In genomic region chr11:33804471-33804870, GRCh38 we compare ENCODE assay signal across 26 cellular contexts.
"Had no signal": no experiment of that assay in that cellular context is flagged by ENCODE, and none has a peak within 500 bp of the region (broad histone marks: within the 10 kb centered on the region; RNA-seq: fewer than 3 reads in every experiment).

No MANE protein-coding gene starts in this region.

- ATAC-seq: activated CD4-positive, CD25-positive, alpha-beta regulatory T cell treated with anti-CD3 and anti-CD28 coated beads, Interleukin-2, amount 50 U/mL, for 24 hours; body of pancreas; heart right ventricle; left ventricle myocardium superior; mucosa of descending colon; natural killer cell treated with Interleukin-12 subunit alpha and Interleukin-12 subunit beta and Interleukin-15 and Interleukin-18, amount 100 ng/mL, for 72 hours; stimulated activated memory B cell treated with anti-CD40 and anti-IgM and Interleukin-4, amounts not matched to agents 10 μg/mL and 1 μg/mL and 100 μg/mL, for 72 hours; stimulated activated naive CD8-positive, alpha-beta T cell treated with anti-CD3 and anti-CD28 coated beads, Interleukin-15, amount 100 ng/mL, for 72 hours had no signal

- DNase-seq: activated CD4-positive, alpha-beta T cell treated with anti-CD3 and anti-CD28 coated beads for 48 hours; activated CD4-positive, alpha-beta T cell treated with anti-CD3 and anti-CD28 coated beads, Interleukin-2, amount 50 U/mL, for 48 hours; activated CD8-positive, alpha-beta memory T cell treated with anti-CD3 and anti-CD28 coated beads for 24 hours; activated effector memory CD4-positive, alpha-beta T cell treated with Interleukin-2 at 50 U/mL for 16 hours; activated naive CD4-positive, alpha-beta T cell treated with Interleukin-2 at 50 U/mL for 16 hours; aorta; body of pancreas; dermis blood vessel endothelial cell; effector CD8-positive, alpha-beta T cell; esophagus squamous epithelium; foreskin melanocyte; heart right ventricle; kidney glomerular epithelial cell; left ventricle myocardium superior; mucosa of descending colon; stimulated activated CD4-positive, alpha-beta T cell treated with anti-CD3 and anti-CD28 coated beads, Interleukin-1b, Interleukin-23, amount 100 ng/mL, for 48 hours; stimulated activated CD4-positive, alpha-beta T cell treated with anti-CD3 and anti-CD28 coated beads, Interleukin-4, amount 100 ng/mL, for 4 hours; stimulated activated CD8-positive, alpha-beta memory T cell treated with anti-CD3 and anti-CD28 coated beads, Interleukin-4, amount 100 ng/mL, for 48 hours; stimulated activated naive CD8-positive, alpha-beta T cell treated with anti-CD3 and anti-CD28 coated beads, Interleukin-15, amount 100 ng/mL, for 72 hours; uterus had no signal

- FAIRE-seq: colon, endometrium, TTC549 had no signal
